In the genomic region with DNA sequence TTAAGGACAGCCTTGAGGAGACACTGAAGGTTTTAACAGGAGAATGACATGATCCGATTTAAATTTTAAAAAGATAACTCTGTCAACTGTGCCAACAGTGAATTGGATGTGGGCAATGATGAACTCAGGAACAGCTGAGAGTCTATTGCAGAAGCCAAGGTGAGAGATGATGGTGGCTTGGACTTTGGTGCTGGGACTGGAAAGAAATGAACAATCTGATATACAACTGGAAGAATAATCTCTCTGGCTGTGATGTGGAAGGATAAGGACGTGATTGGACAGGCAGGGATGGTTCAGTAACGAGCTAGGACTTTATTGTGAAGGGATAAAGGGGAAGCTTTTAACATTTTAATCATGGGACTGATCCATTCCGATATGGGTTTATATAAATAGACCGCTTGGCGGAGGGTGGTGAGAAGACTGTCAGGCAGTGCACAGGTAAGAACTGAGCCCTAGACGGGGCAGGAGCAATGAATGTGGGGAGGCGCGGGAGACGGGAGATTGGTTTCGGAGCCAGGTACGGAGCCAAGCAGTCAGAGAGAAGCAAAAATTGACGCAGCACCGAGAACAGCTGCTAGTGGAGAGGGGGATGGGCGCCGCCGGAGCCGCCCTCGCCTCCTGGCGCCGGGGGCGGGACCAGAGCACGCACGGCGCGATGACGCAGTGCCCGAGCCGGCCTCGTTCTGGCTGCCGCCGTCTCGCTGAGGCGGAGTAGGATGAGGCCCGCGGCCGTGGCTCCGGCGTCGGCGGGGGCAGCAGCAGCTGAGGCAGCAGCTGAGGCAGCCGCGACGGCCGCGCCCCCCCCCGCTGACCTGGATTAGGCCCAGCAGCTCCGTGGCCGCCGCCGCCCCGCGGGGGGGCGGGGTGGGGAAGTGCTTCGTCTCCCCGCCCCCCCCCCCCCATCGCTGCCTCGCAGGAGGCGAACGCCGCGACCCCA, we compare ENCODE assay signal across 8 cellular contexts. TPM values are rescaled to one million over a fixed set of nuclear protein-coding genes. Genes with fewer than 3 reads are reported as not detected.
DNase-seq lines count a peak whose midpoint lies in the region; ATAC-seq and TF ChIP-seq lines count a peak whose summit lies in the region.

A gene with protein sequence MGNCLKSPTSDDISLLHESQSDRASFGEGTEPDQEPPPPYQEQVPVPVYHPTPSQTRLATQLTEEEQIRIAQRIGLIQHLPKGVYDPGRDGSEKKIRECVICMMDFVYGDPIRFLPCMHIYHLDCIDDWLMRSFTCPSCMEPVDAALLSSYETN (plus strand): TSS at position 663 of the 937 bp plus-strand sequence. CDS start 484 bp downstream, outside the sequence.

- H3K27ac Mint-ChIP-seq in brain, result peak within 1 kb of the TSS; percentile 98 to 99 (median 99)

- H3K27me3 Mint-ChIP-seq in brain, result peaks cover 4% of the 10 kb centered on the region

- H3K27ac ChIP-seq in iPS DF 6.9 (ENCODE audit: low read length), result no peak within 1 kb of the TSS
- H3K27ac ChIP-seq in gastrocnemius medialis, result peak within 1 kb of the TSS; percentile 99 to 100 (median 99)

- TF ChIP-seq POLR2A in gastrocnemius medialis (IDR thresholded peaks at IDR 0.05), result peak; percentile 94 to 96

- no peak for TF ChIP-seq CTCF in brain (conservative IDR thresholded peaks at IDR 0.05)
- peak in 1 of 5 experiments; percentile 11 for TF ChIP-seq CTCF in gastrocnemius medialis (IDR thresholded peaks at IDR 0.05 in 4 of 5, conservative IDR thresholded peaks at IDR 0.05 in 1 of 5)

- ATAC-seq in HG03060 (IDR thresholded peaks at IDR 0.05; ENCODE audit: low read depth, unreplicated experiment) (peak; percentile 48), gastrocnemius medialis (peak; percentile 85 to 87)

- H3K9me3 Mint-ChIP-seq in brain, result peaks cover 0 to 2% (median 0%) of the 10 kb centered on the region in 5 experiments

- no peaks in the 10 kb centered on the region for H3K27me3 ChIP-seq in iPS DF 6.9 (ENCODE audit: control insufficient read depth, insufficient read depth, low read length)
- H3K27me3 ChIP-seq in gastrocnemius medialis, result no peaks in the 10 kb centered on the region

- no peaks in the 10 kb centered on the region for H3K9me3 ChIP-seq in iPS DF 6.9 (ENCODE audit: control insufficient read depth, insufficient read depth, low read length)
- no peaks in the 10 kb centered on the region for H3K9me3 ChIP-seq in gastrocnemius medialis

- in situ Hi-C loops in gastrocnemius medialis (cut with MboI; ENCODE audit: low sequenced_read_pairs in 4 of 4), result no loop called here

- H3K36me3 Mint-ChIP-seq in brain, result peaks cover 18% of the 10 kb centered on the region

- intact Hi-C loops in gastrocnemius medialis (cut with DNase I; ENCODE audit: low total_unique reads), result loop anchor here (1.0 to 5.0 kb wide), 3 partner anchors 61 to 819 kb away; a partner anchor contains a TSS

- H3K4me1 ChIP-seq in iPS DF 6.9 (ENCODE audit: control insufficient read depth, insufficient read depth, low read length), result no peaks in the 10 kb centered on the region; the same call in none of the 2 replicates
- H3K4me1 ChIP-seq in gastrocnemius medialis, result peaks cover 25 to 41% of the 10 kb centered on the region in 2 donors

- H3K4me3 Mint-ChIP-seq in brain, result peak within 1 kb of the TSS; percentile 90 to 95 (median 92)

- no CpG with 5 or more reads among the region's 62 CpGs for WGBS in iPS DF 6.9 (ENCODE audit: insufficient coverage, insufficient read length)

- DNase-seq in SIG-M5 treated with dmso at 0.1 percent for 504 hours (lab: John Stamatoyannopoulos, UW; ENCODE audit: unreplicated experiment) (peak; percentile 75), SIG-M5 (lab: John Stamatoyannopoulos, UW) (no peak), NCI-H2107 (lab: John Stamatoyannopoulos, UW) (peak; percentile 94), UCSD-AML1 (lab: John Stamatoyannopoulos, UW; ENCODE audit: unreplicated experiment) (peak; percentile 91), iPS DF 6.9 (ENCODE audit: low read depth, low spot score) (peak; percentile 55), gastrocnemius medialis (peak; percentile 86 to 93)

- H3K4me1 Mint-ChIP-seq in brain, result peaks cover 12% of the 10 kb centered on the region

- H3K4me3 ChIP-seq in iPS DF 6.9 (ENCODE audit: low read length), result peak within 1 kb of the TSS; percentile 64
- peak within 1 kb of the TSS; percentile 84 to 97 (median 94) for H3K4me3 ChIP-seq in gastrocnemius medialis

- no peaks in the 10 kb centered on the region; the same call in 1 of the 2 replicates for H3K36me3 ChIP-seq in iPS DF 6.9 (ENCODE audit: control insufficient read depth, insufficient read depth, low read length)
- no peaks in the 10 kb centered on the region for H3K36me3 ChIP-seq in gastrocnemius medialis

RNA-seq across cellular contexts. Expression of the gene that starts here (rescaled TPM):
- polyA plus RNA-seq in brain (ENCODE audit: insufficient read depth, low read depth, low replicate concordance), result 153 TPM
- total RNA-seq in gastrocnemius medialis, result 10 to 100 TPM; 77.6 to 86.5 (median 85.3) TPM
